25 cellular contexts compared by ENCODE assay signal in genomic region chr15:26721231-26721630, GRCh38. TPM values are rescaled to one million over a fixed set of nuclear protein-coding genes. Genes with fewer than 3 reads are reported as not detected.
DNase-seq lines count a peak whose midpoint lies in the region; ATAC-seq and TF ChIP-seq lines count a peak whose summit lies in the region.
"Had no signal": no experiment of that assay in that cellular context is flagged by ENCODE, and none has a peak within 500 bp of the region (broad histone marks: within the 10 kb centered on the region; RNA-seq: fewer than 3 reads in every experiment).

No MANE protein-coding gene starts in this region.

- TF ChIP-seq CTCF in glutamatergic neuron (IDR thresholded peaks at IDR 0.05; ENCODE audit: partially characterized antibody, unreplicated experiment) (no peak), A673 (conservative IDR thresholded peaks at IDR 0.05; ENCODE audit: low read depth, low read length) (no peak), esophagus muscularis mucosa (IDR thresholded peaks at IDR 0.05) (no peak)

- DNase-seq in ELF-1 (ENCODE audit: low read depth, low spot score) (peak; percentile 46), glutamatergic neuron (no peak), iPS-NIHi11 (ENCODE audit: low spot score) (peak; percentile 33), posterior vena cava (ENCODE audit: low spot score) (no peak), A673 (ENCODE audit: low spot score) (no peak), esophagus muscularis mucosa (ENCODE audit: extremely low spot score) (no peak)
- DNase-seq: AML-193, C1 segment of cervical spinal cord, DMS53, GOT3, NCI-H1417, NCI-H1694 treated with DMSO at 0.1 percent for 48 hours, NCI-H2081 treated with DMSO at 0.1 percent for 48 hours, NCI-H2171 treated with DMSO at 0.1 percent for 48 hours, NCI-H446, NCI-H526 treated with DMSO at 0.1 percent for 48 hours, T-helper 1 cell had no signal

- no peak for TF ChIP-seq POLR2A in GM18505 (IDR thresholded peaks at IDR 0.05; ENCODE audit: borderline replicate concordance, extremely low read depth, insufficient read depth, insufficient read length)
- no peak for TF ChIP-seq POLR2A in esophagus muscularis mucosa (IDR thresholded peaks at IDR 0.05; ENCODE audit: low read depth)

- BruUV-seq in A673 (replicated peaks; lab: Mats Ljungman, UMichigan), result no TSS peak

- H3K9me3 ChIP-seq in HUES6 (ENCODE audit: control insufficient read depth, insufficient read depth, low read depth, low read length), result no peaks in the 10 kb centered on the region
- peaks cover 29% of the 10 kb centered on the region for H3K9me3 ChIP-seq in A673 (ENCODE audit: low read depth, low read length, poor library complexity, severe bottlenecking)
- H3K9me3 ChIP-seq in esophagus muscularis mucosa, result no peaks in the 10 kb centered on the region

- peaks cover 14% of the 10 kb centered on the region for H3K27me3 Mint-ChIP-seq in glutamatergic neuron (ENCODE audit: unreplicated experiment)

- H3K36me3 Mint-ChIP-seq in glutamatergic neuron (ENCODE audit: unreplicated experiment), result peaks cover 19% of the 10 kb centered on the region
- H3K36me3 Mint-ChIP-seq: IgD-negative memory B cell had no signal

- H3K36me3 ChIP-seq in HUES6 (ENCODE audit: control insufficient read depth, insufficient read depth, low read length) (no peaks in the 10 kb centered on the region), A673 (ENCODE audit: insufficient read depth, low read length, poor library complexity, severe bottlenecking) (no peaks in the 10 kb centered on the region), esophagus muscularis mucosa (no peaks in the 10 kb centered on the region)
- H3K36me3 ChIP-seq: SJSA1 had no signal

- H3K27me3 ChIP-seq in HUES6 (ENCODE audit: control insufficient read depth, insufficient read depth, low read length) (no peaks in the 10 kb centered on the region), A673 (replicated peaks; ENCODE audit: insufficient read depth, low read depth, low read length, poor library complexity) (no peaks in the 10 kb centered on the region), esophagus muscularis mucosa (no peaks in the 10 kb centered on the region)
- H3K27me3 ChIP-seq: SJSA1 had no signal

- H3K9ac ChIP-seq in HUES6 (ENCODE audit: low read length), result peak overlapping the region; percentile 89

- no peak for ATAC-seq in GM18505 (IDR thresholded peaks at IDR 0.05; ENCODE audit: unreplicated experiment)
- ATAC-seq: Right ventricle myocardium inferior had no signal

- peak overlapping the region; percentile 44 for H3K4me3 ChIP-seq in HUES6 (ENCODE audit: low read depth, low read length)
- no peak overlapping the region for H3K4me3 ChIP-seq in A673 (ENCODE audit: low read depth, low read length, poor library complexity, severe bottlenecking)
- no peak overlapping the region for H3K4me3 ChIP-seq in esophagus muscularis mucosa
- H3K4me3 ChIP-seq: SJSA1 had no signal

- H3K27ac Mint-ChIP-seq in glutamatergic neuron (ENCODE audit: unreplicated experiment), result no peak overlapping the region
- H3K27ac Mint-ChIP-seq: IgD-negative memory B cell had no signal

- POLR2A ChIA-PET in A673 (lab: Charles Lee; ENCODE audit: low non-redundant PET), result no interaction called here

- H3K27ac ChIP-seq in HUES6 (ENCODE audit: low read depth, low read length) (peak overlapping the region; percentile 86; the same call in 1 of the 2 replicates), A673 (ENCODE audit: low read depth, low read length, poor library complexity, severe bottlenecking) (no peak overlapping the region), esophagus muscularis mucosa (replicated peaks in 1 of 4) (no peak overlapping the region)
- H3K27ac ChIP-seq: 22Rv1, HL-60, SJSA1 had no signal

- peaks cover 71% of the 10 kb centered on the region for H3K4me1 ChIP-seq in HUES6 (ENCODE audit: control insufficient read depth, insufficient read depth, low read length)
- no peaks in the 10 kb centered on the region for H3K4me1 ChIP-seq in A673 (ENCODE audit: insufficient read depth, low read length, poor library complexity, severe bottlenecking)
- no peaks in the 10 kb centered on the region for H3K4me1 ChIP-seq in esophagus muscularis mucosa
- H3K4me1 ChIP-seq: SJSA1 had no signal

- peak overlapping the region; percentile 30 for H3K4me3 Mint-ChIP-seq in glutamatergic neuron (ENCODE audit: unreplicated experiment)
- H3K4me3 Mint-ChIP-seq: IgD-negative memory B cell had no signal

- CTCF ChIA-PET in A673 (lab: Charles Lee), result no interaction called here

- peaks cover 14% of the 10 kb centered on the region for H3K9me3 Mint-ChIP-seq in glutamatergic neuron (ENCODE audit: unreplicated experiment)

- no peak for TF ChIP-seq EP300 in esophagus muscularis mucosa (IDR thresholded peaks at IDR 0.05)

- WGBS in esophagus muscularis mucosa, result 45% methylated on average over 3 of the region's 3 CpGs

- H3K4me1 Mint-ChIP-seq in glutamatergic neuron (ENCODE audit: low read depth, unreplicated experiment), result peaks cover 52% of the 10 kb centered on the region
- H3K4me1 Mint-ChIP-seq: IgD-negative memory B cell had no signal

- intact Hi-C loops in posterior vena cava (cut with DNase I), result no loop called here
- intact Hi-C loops in A673 (cut with micrococcal nuclease; ENCODE audit: unreplicated experiment), result no loop called here
- intact Hi-C loops in esophagus muscularis mucosa (cut with DNase I), result no loop called here

RNA-seq across cellular contexts. Expression of gene GABRB3, which starts 51.6 kb away (rescaled TPM):
- total RNA-seq in glutamatergic neuron (ENCODE audit: unreplicated experiment), result 287 TPM
- total RNA-seq in posterior vena cava, result 1 to 10 TPM; 1.6 to 1.9 TPM
- total RNA-seq in A673 (2021), result not detected in 2 replicates
- 1 to 10 TPM; 3.0 to 7.9 (median 4.2) TPM for total RNA-seq in esophagus muscularis mucosa
- total RNA-seq: HT-29, SJSA1 had no signal

Comparison
In these comparisons a context has a peak if more than half of its experiments do, and no peak if none do; other contexts are left out.
1. DNase-seq: peak in ELF-1 (single experiment) and iPS-NIHi11 (single experiment); none in glutamatergic neuron (single experiment), posterior vena cava (single experiment), A673 (single experiment) and esophagus muscularis mucosa (single experiment).
2. RNA of gene GABRB3, which starts 51.6 kb away (total RNA-seq): 287 TPM in glutamatergic neuron (single experiment); 3.0 to 7.9 TPM in esophagus muscularis mucosa, 1.6 to 1.9 TPM in posterior vena cava and not detected in A673; every median in the first group is over 10 times any median in the second.